ENCODE assay signal across 1 cellular context in genomic region chr21:36384885-36385232, GRCh38.
TF ChIP-seq lines count a peak whose summit lies in the region.

No MANE protein-coding gene starts in this region.

TF ChIP-seq in HCT116, 20 proteins besides CTCF, POLR2A, EP300 and RAD21 (continued from another document):
- TF ChIP-seq REST (IDR thresholded peaks at IDR 0.05; ENCODE audit: low read depth) (no peak), CBX3 (IDR thresholded peaks at IDR 0.05; ENCODE audit: low read depth) (no peak), SP1 (IDR thresholded peaks at IDR 0.05; ENCODE audit: low read depth) (no peak), ZFX (IDR thresholded peaks at IDR 0.05) (no peak), MAX (IDR thresholded peaks at IDR 0.05) (no peak), ZBTB33 (IDR thresholded peaks at IDR 0.05; ENCODE audit: extremely low read depth, insufficient replicate concordance, low read length) (no peak)
